In genomic region chr16:470418-470817, GRCh38 we compare ENCODE assay signal across 2 cellular contexts.
TF ChIP-seq lines count a peak whose summit lies in the region.

No MANE protein-coding gene starts in this region.

TF ChIP-seq in GM23338, 12 proteins besides CTCF, POLR2A, EP300 and RAD21:
- no peak for TF ChIP-seq ETS1 (IDR thresholded peaks at IDR 0.05)

TF ChIP-seq in neural cell, 6 proteins besides CTCF, POLR2A, EP300 and RAD21 (continued from another document):
- TF ChIP-seq REST (IDR thresholded peaks at IDR 0.05; ENCODE audit: borderline replicate concordance) = no peak
